In the genomic region with DNA sequence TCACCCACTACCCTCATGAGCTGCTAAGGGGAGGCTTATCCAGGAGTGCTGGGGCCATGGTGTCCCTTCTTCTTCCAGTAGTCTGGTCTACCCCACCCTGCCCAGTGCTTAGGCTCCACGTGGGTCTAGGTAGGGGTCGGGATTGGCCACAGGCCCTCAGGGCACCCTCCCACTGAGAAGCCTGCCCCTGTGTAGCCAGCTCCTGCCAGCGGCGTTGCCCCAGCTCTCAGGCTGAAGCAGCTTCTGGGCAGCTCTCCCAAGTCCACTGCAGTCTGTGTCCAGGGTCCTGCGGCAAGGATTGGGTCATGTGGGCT, we compare ENCODE assay signal across 1 cellular context.
TF ChIP-seq lines count a peak whose summit lies in the region.

No MANE protein-coding gene starts in this region.

TF ChIP-seq in K562, 482 proteins besides CTCF, POLR2A, EP300 and RAD21 (continued from another document):
- TF ChIP-seq, protein P1, sequence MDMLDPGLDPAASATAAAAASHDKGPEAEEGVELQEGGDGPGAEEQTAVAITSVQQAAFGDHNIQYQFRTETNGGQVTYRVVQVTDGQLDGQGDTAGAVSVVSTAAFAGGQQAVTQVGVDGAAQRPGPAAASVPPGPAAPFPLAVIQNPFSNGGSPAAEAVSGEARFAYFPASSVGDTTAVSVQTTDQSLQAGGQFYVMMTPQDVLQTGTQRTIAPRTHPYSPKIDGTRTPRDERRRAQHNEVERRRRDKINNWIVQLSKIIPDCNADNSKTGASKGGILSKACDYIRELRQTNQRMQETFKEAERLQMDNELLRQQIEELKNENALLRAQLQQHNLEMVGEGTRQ (CRISPR knock-in tag; IDR thresholded peaks at IDR 0.05), result peak; percentile 29; the same call in 1 of the 2 replicates
- TF ChIP-seq HDGF (IDR thresholded peaks at IDR 0.05) (no peak), ETV6 (IDR thresholded peaks at IDR 0.05; ENCODE audit: borderline replicate concordance in 1 of 2, low read depth in 2 of 2, low read length in 1 of 2) (no peak), ETV6 (CRISPR knock-in tag; IDR thresholded peaks at IDR 0.05; ENCODE audit: borderline replicate concordance) (no peak), LEF1 (IDR thresholded peaks at IDR 0.05) (no peak)
- TF ChIP-seq, protein P2, sequence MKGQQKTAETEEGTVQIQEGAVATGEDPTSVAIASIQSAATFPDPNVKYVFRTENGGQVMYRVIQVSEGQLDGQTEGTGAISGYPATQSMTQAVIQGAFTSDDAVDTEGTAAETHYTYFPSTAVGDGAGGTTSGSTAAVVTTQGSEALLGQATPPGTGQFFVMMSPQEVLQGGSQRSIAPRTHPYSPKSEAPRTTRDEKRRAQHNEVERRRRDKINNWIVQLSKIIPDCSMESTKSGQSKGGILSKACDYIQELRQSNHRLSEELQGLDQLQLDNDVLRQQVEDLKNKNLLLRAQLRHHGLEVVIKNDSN (CRISPR knock-in tag; IDR thresholded peaks at IDR 0.05), result no peak
